ENCODE assay signal across 1 cellular context in genomic region chr1:210654176-210654786, GRCh38.
TF ChIP-seq lines count a peak whose summit lies in the region.

No MANE protein-coding gene starts in this region.

TF ChIP-seq in WTC11, 78 proteins besides CTCF, POLR2A, EP300 and RAD21 (continued from another document):
- no peak for TF ChIP-seq ATF6 (CRISPR knock-in tag; IDR thresholded peaks at IDR 0.05)
- no peak for TF ChIP-seq ATF2 (CRISPR knock-in tag; IDR thresholded peaks at IDR 0.05; ENCODE audit: borderline replicate concordance, low read depth)
- no peak for TF ChIP-seq ERG (CRISPR knock-in tag; IDR thresholded peaks at IDR 0.05)
- TF ChIP-seq IRF1 (CRISPR knock-in tag; IDR thresholded peaks at IDR 0.05) = no peak
- TF ChIP-seq TP53 (CRISPR knock-in tag; IDR thresholded peaks at IDR 0.05) = no peak
- TF ChIP-seq ZNF425 (CRISPR knock-in tag; conservative IDR thresholded peaks at IDR 0.05) = no peak
- TF ChIP-seq ZNF281 (CRISPR knock-in tag; IDR thresholded peaks at IDR 0.05) = no peak
- no peak for TF ChIP-seq ZNF532 (CRISPR knock-in tag; IDR thresholded peaks at IDR 0.05; ENCODE audit: borderline replicate concordance)
